In genomic region chr2:241314181-241314932, GRCh38 we compare ENCODE assay signal across 8 cellular contexts. TPM values are rescaled to one million over a fixed set of nuclear protein-coding genes. Genes with fewer than 3 reads are reported as not detected.
DNase-seq lines count a peak whose midpoint lies in the region; ATAC-seq and TF ChIP-seq lines count a peak whose summit lies in the region.

No MANE protein-coding gene starts in this region.

- H3K36me3 ChIP-seq in BLaER1 treated with 17β-estradiol and CSF1 and Interleukin-3, amounts not matched to agents 10 nM and 100 nM: peaks cover 0 to 20% (median 8%) of the 10 kb centered on the region in 11 experiments; a peak in 15 of 22 replicates
- peaks cover 24% of the 10 kb centered on the region for H3K36me3 ChIP-seq in WERI-Rb-1
- H3K36me3 ChIP-seq in gastrocnemius medialis: no peaks in the 10 kb centered on the region

- peak overlapping the region; percentile 67 to 94 (median 87) for H3K4me2 ChIP-seq in BLaER1 treated with 17β-estradiol and CSF1 and Interleukin-3, amounts not matched to agents 10 nM and 100 nM

- no peaks in the 10 kb centered on the region for H3K9me3 ChIP-seq in BLaER1 treated with 17β-estradiol and CSF1 and Interleukin-3, amounts not matched to agents 10 nM and 100 nM (replicated peaks in 1 of 11)
- no peaks in the 10 kb centered on the region for H3K9me3 ChIP-seq in WERI-Rb-1 (ENCODE audit: severe bottlenecking)
- no peaks in the 10 kb centered on the region for H3K9me3 ChIP-seq in gastrocnemius medialis

- H3K27me3 ChIP-seq in BLaER1 treated with 17β-estradiol and CSF1 and Interleukin-3, amounts not matched to agents 10 nM and 100 nM: no peaks in the 10 kb centered on the region
- H3K27me3 ChIP-seq in WERI-Rb-1 (ENCODE audit: insufficient read depth, low read depth, severe bottlenecking) (no peaks in the 10 kb centered on the region), foreskin keratinocyte (no peaks in the 10 kb centered on the region), gastrocnemius medialis (no peaks in the 10 kb centered on the region)

- in situ Hi-C loops in gastrocnemius medialis (cut with MboI; ENCODE audit: low sequenced_read_pairs in 4 of 4): no loop called here

- H3K4me1 ChIP-seq in BLaER1 treated with 17β-estradiol and CSF1 and Interleukin-3, amounts not matched to agents 10 nM and 100 nM: peaks cover 68 to 80% (median 78%) of the 10 kb centered on the region in 10 experiments
- H3K4me1 ChIP-seq in foreskin keratinocyte (peaks cover 33% of the 10 kb centered on the region), gastrocnemius medialis (peaks cover 64 to 72% of the 10 kb centered on the region in 2 donors)

- no peak for TF ChIP-seq POLR2A in gastrocnemius medialis (IDR thresholded peaks at IDR 0.05)

- intact Hi-C loops in gastrocnemius medialis (cut with DNase I; ENCODE audit: low total_unique reads): loop anchor here (2.0 to 5.0 kb wide), 3 partner anchors 42 to 322 kb away; no protein-coding TSS in a partner anchor

- peak overlapping the region; percentile 95 to 100 (median 99) for H3K27ac ChIP-seq in BLaER1 treated with 17β-estradiol and CSF1 and Interleukin-3, amounts not matched to agents 10 nM and 100 nM
- peak overlapping the region; percentile 100 for H3K27ac ChIP-seq in WERI-Rb-1
- H3K27ac ChIP-seq in foreskin keratinocyte: peak overlapping the region; percentile 94
- peak overlapping the region; percentile 97 to 99 (median 98) for H3K27ac ChIP-seq in gastrocnemius medialis

- peak overlapping the region; percentile 76 to 94 (median 80) for H3K4me3 ChIP-seq in BLaER1 treated with 17β-estradiol and CSF1 and Interleukin-3, amounts not matched to agents 10 nM and 100 nM
- H3K4me3 ChIP-seq in WERI-Rb-1 (ENCODE audit: low read depth, low read length): peak overlapping the region; percentile 66
- peak overlapping the region; percentile 67 to 92 (median 83) for H3K4me3 ChIP-seq in gastrocnemius medialis

- DNase-seq in WERI-Rb-1 (no peak), foreskin keratinocyte (peak in 1 of 2 donors; percentile 46), gastrocnemius medialis (no peak), SK-N-DZ (ENCODE audit: low spot score) (no peak)
- no peak for DNase-seq in stimulated activated CD4-positive, alpha-beta T cell treated with anti-CD3 and anti-CD28 coated beads, Interleukin-1b, Interleukin-23, amount 100 ng/mL, for 48 hours

- peak; percentile 1 for ATAC-seq in HG03378 (IDR thresholded peaks at IDR 0.05; ENCODE audit: unreplicated experiment)
- ATAC-seq in foreskin keratinocyte: no peak
- ATAC-seq in gastrocnemius medialis: no peak
- no peak for ATAC-seq in GM18909 (IDR thresholded peaks at IDR 0.05; ENCODE audit: poor library complexity, unreplicated experiment)

- peaks cover 45 to 74% (median 60%) of the 10 kb centered on the region in 11 experiments for H4K20me1 ChIP-seq in BLaER1 treated with 17β-estradiol and CSF1 and Interleukin-3, amounts not matched to agents 10 nM and 100 nM

- TF ChIP-seq CTCF in WERI-Rb-1 (IDR thresholded peaks at IDR 0.05; ENCODE audit: low read depth, low read length): no peak
- no peak for TF ChIP-seq CTCF in foreskin keratinocyte (conservative IDR thresholded peaks at IDR 0.05)
- no peak for TF ChIP-seq CTCF in gastrocnemius medialis (IDR thresholded peaks at IDR 0.05 in 4 of 5, conservative IDR thresholded peaks at IDR 0.05 in 1 of 5)

- peak overlapping the region; percentile 95 to 99 (median 96) for H3K9ac ChIP-seq in BLaER1 treated with 17β-estradiol and CSF1 and Interleukin-3, amounts not matched to agents 10 nM and 100 nM

RNA-seq across cellular contexts. Expression of gene HDLBP, which starts 1.1 kb away (rescaled TPM):
- total RNA-seq in foreskin keratinocyte (521 and 562 TPM in 2 replicates), gastrocnemius medialis (100 to 1,000 TPM; 383 to 486 (median 444) TPM)
- 411 and 420 TPM in 2 replicates for polyA plus RNA-seq in foreskin keratinocyte
- 170 and 181 TPM in 2 replicates for polyA plus RNA-seq in SK-N-DZ (2014; cell fraction: cytosol; rRNA removed)
- polyA plus RNA-seq in SK-N-DZ (2014; cell fraction: nucleus; rRNA removed): 152 and 164 TPM in 2 replicates

RNA-seq across cellular contexts. Expression of gene SEPTIN2, which starts 1.4 kb away (rescaled TPM):
- 257 and 274 TPM in 2 replicates for total RNA-seq in foreskin keratinocyte
- polyA plus RNA-seq in foreskin keratinocyte: 110 and 131 TPM in 2 replicates
- 100 to 1,000 TPM in 2 of 4 donors, 10 to 100 TPM in 2; 81.3 to 130 (median 99.3) TPM for total RNA-seq in gastrocnemius medialis
- 320 and 356 TPM in 2 replicates for polyA plus RNA-seq in SK-N-DZ (2014; cell fraction: cytosol; rRNA removed)
- polyA plus RNA-seq in SK-N-DZ (2014; cell fraction: nucleus; rRNA removed): 330 and 417 TPM in 2 replicates

RNA-seq across cellular contexts. Expression of gene FARP2, which starts 41.7 kb away (rescaled TPM):
- total RNA-seq in foreskin keratinocyte: 34.0 and 34.3 TPM in 2 replicates
- 8.6 and 8.7 TPM in 2 replicates for polyA plus RNA-seq in foreskin keratinocyte
- 10 to 100 TPM; 10.7 to 20.1 (median 13.6) TPM for total RNA-seq in gastrocnemius medialis
- 16.2 and 24.0 TPM in 2 replicates for polyA plus RNA-seq in SK-N-DZ (2014; cell fraction: cytosol; rRNA removed)
- 36.2 and 40.0 TPM in 2 replicates for polyA plus RNA-seq in SK-N-DZ (2014; cell fraction: nucleus; rRNA removed)
